In the genomic region with DNA sequence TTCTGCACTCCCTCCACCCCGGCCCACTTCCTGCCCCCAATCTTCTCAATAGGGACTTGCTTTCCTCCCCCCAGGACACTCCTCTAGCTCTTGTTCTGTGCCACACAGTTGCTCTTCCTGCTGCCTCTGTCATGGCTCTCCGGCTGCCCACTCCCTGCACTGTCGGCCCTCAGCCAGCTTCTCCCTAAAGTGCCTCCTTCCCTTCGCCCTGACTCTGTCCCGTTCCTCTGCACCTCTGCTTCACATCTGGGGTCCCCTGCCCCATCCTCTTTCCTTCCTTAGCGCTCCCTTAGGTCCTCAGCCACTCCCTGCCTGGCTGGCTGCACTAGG, we compare ENCODE assay signal across 1 cellular context.
TF ChIP-seq lines count a peak whose summit lies in the region.

No MANE protein-coding gene starts in this region.

TF ChIP-seq in WTC11, 78 proteins besides CTCF, POLR2A, EP300 and RAD21 (continued from another document):
- TF ChIP-seq NFATC4 (CRISPR knock-in tag; IDR thresholded peaks at IDR 0.05) (no peak), HMGA2 (CRISPR knock-in tag; IDR thresholded peaks at IDR 0.05) (no peak), MXD4 (CRISPR knock-in tag; IDR thresholded peaks at IDR 0.05; ENCODE audit: borderline replicate concordance) (no peak), RORB (CRISPR knock-in tag; IDR thresholded peaks at IDR 0.05) (no peak), NR3C1 (CRISPR knock-in tag; conservative IDR thresholded peaks at IDR 0.05; ENCODE audit: low read depth) (no peak), TP53 (CRISPR knock-in tag; IDR thresholded peaks at IDR 0.05) (no peak), ZNF138 (CRISPR knock-in tag; conservative IDR thresholded peaks at IDR 0.05) (no peak), EMX1 (CRISPR knock-in tag; IDR thresholded peaks at IDR 0.05) (no peak)
- TF ChIP-seq, protein P1, sequence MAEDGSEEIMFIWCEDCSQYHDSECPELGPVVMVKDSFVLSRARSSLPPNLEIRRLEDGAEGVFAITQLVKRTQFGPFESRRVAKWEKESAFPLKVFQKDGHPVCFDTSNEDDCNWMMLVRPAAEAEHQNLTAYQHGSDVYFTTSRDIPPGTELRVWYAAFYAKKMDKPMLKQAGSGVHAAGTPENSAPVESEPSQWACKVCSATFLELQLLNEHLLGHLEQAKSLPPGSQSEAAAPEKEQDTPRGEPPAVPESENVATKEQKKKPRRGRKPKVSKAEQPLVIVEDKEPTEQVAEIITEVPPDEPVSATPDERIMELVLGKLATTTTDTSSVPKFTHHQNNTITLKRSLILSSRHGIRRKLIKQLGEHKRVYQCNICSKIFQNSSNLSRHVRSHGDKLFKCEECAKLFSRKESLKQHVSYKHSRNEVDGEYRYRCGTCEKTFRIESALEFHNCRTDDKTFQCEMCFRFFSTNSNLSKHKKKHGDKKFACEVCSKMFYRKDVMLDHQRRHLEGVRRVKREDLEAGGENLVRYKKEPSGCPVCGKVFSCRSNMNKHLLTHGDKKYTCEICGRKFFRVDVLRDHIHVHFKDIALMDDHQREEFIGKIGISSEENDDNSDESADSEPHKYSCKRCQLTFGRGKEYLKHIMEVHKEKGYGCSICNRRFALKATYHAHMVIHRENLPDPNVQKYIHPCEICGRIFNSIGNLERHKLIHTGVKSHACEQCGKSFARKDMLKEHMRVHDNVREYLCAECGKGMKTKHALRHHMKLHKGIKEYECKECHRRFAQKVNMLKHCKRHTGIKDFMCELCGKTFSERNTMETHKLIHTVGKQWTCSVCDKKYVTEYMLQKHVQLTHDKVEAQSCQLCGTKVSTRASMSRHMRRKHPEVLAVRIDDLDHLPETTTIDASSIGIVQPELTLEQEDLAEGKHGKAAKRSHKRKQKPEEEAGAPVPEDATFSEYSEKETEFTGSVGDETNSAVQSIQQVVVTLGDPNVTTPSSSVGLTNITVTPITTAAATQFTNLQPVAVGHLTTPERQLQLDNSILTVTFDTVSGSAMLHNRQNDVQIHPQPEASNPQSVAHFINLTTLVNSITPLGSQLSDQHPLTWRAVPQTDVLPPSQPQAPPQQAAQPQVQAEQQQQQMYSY (CRISPR knock-in tag; IDR thresholded peaks at IDR 0.05) = no peak
- TF ChIP-seq, protein P2, sequence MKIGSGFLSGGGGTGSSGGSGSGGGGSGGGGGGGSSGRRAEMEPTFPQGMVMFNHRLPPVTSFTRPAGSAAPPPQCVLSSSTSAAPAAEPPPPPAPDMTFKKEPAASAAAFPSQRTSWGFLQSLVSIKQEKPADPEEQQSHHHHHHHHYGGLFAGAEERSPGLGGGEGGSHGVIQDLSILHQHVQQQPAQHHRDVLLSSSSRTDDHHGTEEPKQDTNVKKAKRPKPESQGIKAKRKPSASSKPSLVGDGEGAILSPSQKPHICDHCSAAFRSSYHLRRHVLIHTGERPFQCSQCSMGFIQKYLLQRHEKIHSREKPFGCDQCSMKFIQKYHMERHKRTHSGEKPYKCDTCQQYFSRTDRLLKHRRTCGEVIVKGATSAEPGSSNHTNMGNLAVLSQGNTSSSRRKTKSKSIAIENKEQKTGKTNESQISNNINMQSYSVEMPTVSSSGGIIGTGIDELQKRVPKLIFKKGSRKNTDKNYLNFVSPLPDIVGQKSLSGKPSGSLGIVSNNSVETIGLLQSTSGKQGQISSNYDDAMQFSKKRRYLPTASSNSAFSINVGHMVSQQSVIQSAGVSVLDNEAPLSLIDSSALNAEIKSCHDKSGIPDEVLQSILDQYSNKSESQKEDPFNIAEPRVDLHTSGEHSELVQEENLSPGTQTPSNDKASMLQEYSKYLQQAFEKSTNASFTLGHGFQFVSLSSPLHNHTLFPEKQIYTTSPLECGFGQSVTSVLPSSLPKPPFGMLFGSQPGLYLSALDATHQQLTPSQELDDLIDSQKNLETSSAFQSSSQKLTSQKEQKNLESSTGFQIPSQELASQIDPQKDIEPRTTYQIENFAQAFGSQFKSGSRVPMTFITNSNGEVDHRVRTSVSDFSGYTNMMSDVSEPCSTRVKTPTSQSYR (CRISPR knock-in tag; IDR thresholded peaks at IDR 0.05) = no peak
